In genomic region chr11:19246816-19247215, GRCh38 we compare ENCODE assay signal across 8 cellular contexts. TPM values are rescaled to one million over a fixed set of nuclear protein-coding genes. Genes with fewer than 3 reads are reported as not detected.
"Had no signal": no experiment of that assay in that cellular context is flagged by ENCODE, and none has a peak within 500 bp of the region (broad histone marks: within the 10 kb centered on the region; RNA-seq: fewer than 3 reads in every experiment).

No MANE protein-coding gene starts in this region.

- DNase-seq: IMR-90, KBM-7 had no signal

- H3K27ac ChIP-seq: HL-60 had no signal

- H3K4me3 ChIP-seq: K562 had no signal

RNA-seq across cellular contexts. Expression of gene E2F8, which starts 6.1 kb away (rescaled TPM):
- polyA plus RNA-seq: IgD-negative memory B cell had no signal

RNA-seq across cellular contexts. Expression of gene CSRP3, which starts 45.0 kb away (rescaled TPM):
- total RNA-seq: HepG2, HT-29, HT1080, IMR-90 had no signal
- polyA plus RNA-seq: HepG2, IgD-negative memory B cell, IMR-90, K562 had no signal
